ENCODE assay signal across 8 cellular contexts in the genomic region with DNA sequence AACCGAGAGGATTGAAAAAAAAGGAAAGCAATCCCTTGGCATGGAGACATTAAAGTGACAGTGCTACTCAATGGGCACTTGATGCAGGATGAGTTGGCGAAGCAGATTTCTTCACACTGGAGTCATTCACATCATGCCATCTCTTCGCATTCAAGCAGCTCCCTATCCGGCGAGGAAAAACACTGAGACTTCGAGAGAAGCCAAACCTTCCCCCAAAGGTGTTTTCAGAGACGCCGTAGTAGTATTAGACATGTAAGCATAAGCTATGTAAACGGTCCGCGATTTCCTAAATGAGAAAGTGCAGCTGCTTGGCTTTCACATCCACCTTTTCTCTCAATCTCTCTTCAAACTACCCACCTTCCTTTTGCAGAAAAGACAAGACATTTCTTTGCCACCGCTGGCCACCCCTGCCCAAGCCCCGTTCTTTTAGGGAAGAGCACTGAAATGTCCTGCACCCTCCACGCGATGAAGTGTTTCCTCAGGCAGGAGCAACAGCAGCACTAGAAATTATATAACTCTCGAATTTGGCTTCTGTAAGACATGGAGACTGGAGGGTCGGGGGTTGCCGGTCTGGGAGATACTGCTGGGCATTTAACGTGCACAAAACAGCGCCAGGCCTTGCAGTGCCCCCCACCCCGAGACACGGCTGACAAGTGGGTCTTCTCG. TPM values are rescaled to one million over a fixed set of nuclear protein-coding genes. Genes with fewer than 3 reads are reported as not detected.
DNase-seq lines count a peak whose midpoint lies in the region; ATAC-seq, FAIRE-seq and TF ChIP-seq lines count a peak whose summit lies in the region.

A gene (minus strand): TSS at position 13 of the 666 bp plus-strand sequence.

- ATAC-seq in natural killer cell = peak in 1 of 3 donors; percentile 1
- ATAC-seq in HG03025 (IDR thresholded peaks at IDR 0.05; ENCODE audit: low FRiP score, unreplicated experiment) = no peak

- no peak for FAIRE-seq in GM12892 (lab: Jason Lieb, UNC)

- H3K36me3 Mint-ChIP-seq in activated T-helper 1 cell treated with anti-CD3 and anti-CD28 coated beads, Interleukin-12 subunit alpha, Interleukin-12 subunit beta, Interleukin-2, Interleukin-4 antibody, amounts not matched to agents 30 ng/mL and 10 ng/mL and 1 ng/mL, durations not matched to agents 14 hours and 24 hours and 36 hours (ENCODE audit: low read depth) = peaks cover 7% of the 10 kb centered on the region
- no peaks in the 10 kb centered on the region for H3K36me3 Mint-ChIP-seq in natural killer cell

- intact Hi-C loops in activated T-helper 1 cell treated with anti-CD3 and anti-CD28 coated beads, Interleukin-12 subunit alpha, Interleukin-12 subunit beta, Interleukin-2, Interleukin-4 antibody, amounts not matched to agents 30 ng/mL and 10 ng/mL and 1 ng/mL, durations not matched to agents 14 hours and 24 hours and 36 hours (cut with micrococcal nuclease) = loop anchor here (5.0 to 10.0 kb wide), 2 partner anchors 965 to 1407 kb away; a partner anchor contains a TSS
- intact Hi-C loops in natural killer cell (cut with micrococcal nuclease) = no loop called here

- H3K27me3 Mint-ChIP-seq in activated T-helper 1 cell treated with anti-CD3 and anti-CD28 coated beads, Interleukin-12 subunit alpha, Interleukin-12 subunit beta, Interleukin-2, Interleukin-4 antibody, amounts not matched to agents 30 ng/mL and 10 ng/mL and 1 ng/mL, durations not matched to agents 14 hours and 24 hours and 36 hours (ENCODE audit: insufficient read depth) = peaks cover 6% of the 10 kb centered on the region
- peaks cover 0 to 14% of the 10 kb centered on the region in 2 donors for H3K27me3 Mint-ChIP-seq in natural killer cell (ENCODE audit: low read depth in 2 of 2)

- H3K4me1 Mint-ChIP-seq in activated T-helper 1 cell treated with anti-CD3 and anti-CD28 coated beads, Interleukin-12 subunit alpha, Interleukin-12 subunit beta, Interleukin-2, Interleukin-4 antibody, amounts not matched to agents 30 ng/mL and 10 ng/mL and 1 ng/mL, durations not matched to agents 14 hours and 24 hours and 36 hours (ENCODE audit: low read depth) = peaks cover 52% of the 10 kb centered on the region
- peaks cover 27 to 29% of the 10 kb centered on the region in 2 donors for H3K4me1 Mint-ChIP-seq in natural killer cell

- peak; percentile 5 for DNase-seq in activated naive CD4-positive, alpha-beta T cell treated with Interleukin-2 at 50 U/mL for 16 hours
- DNase-seq in activated naive CD4-positive, alpha-beta T cell treated with anti-CD3 and anti-CD28 coated beads, Interleukin-2, amount 50 U/mL, for 16 hours = no peak
- DNase-seq in Kasumi-1 (lab: John Stamatoyannopoulos, UW) (peak; percentile 26 to 27), fibroblast of the conjunctiva (ENCODE audit: low read depth) (peak; percentile 22), natural killer cell (peak; percentile 16), GM12892 (ENCODE audit: insufficient read length) (no peak)
- DNase-seq in activated T-helper 1 cell treated with anti-CD3 and anti-CD28 coated beads, Interleukin-12 subunit alpha, Interleukin-12 subunit beta, Interleukin-2, Interleukin-4 antibody, amounts not matched to agents 30 ng/mL and 10 ng/mL and 1 ng/mL, durations not matched to agents 14 hours and 24 hours and 36 hours (ENCODE audit: low spot score) = peak; percentile 6

- H3K4me3 Mint-ChIP-seq in activated T-helper 1 cell treated with anti-CD3 and anti-CD28 coated beads, Interleukin-12 subunit alpha, Interleukin-12 subunit beta, Interleukin-2, Interleukin-4 antibody, amounts not matched to agents 30 ng/mL and 10 ng/mL and 1 ng/mL, durations not matched to agents 14 hours and 24 hours and 36 hours = peak within 1 kb of the TSS; percentile 97
- H3K4me3 Mint-ChIP-seq in natural killer cell = peak within 1 kb of the TSS; percentile 98

- H3K27ac Mint-ChIP-seq in activated T-helper 1 cell treated with anti-CD3 and anti-CD28 coated beads, Interleukin-12 subunit alpha, Interleukin-12 subunit beta, Interleukin-2, Interleukin-4 antibody, amounts not matched to agents 30 ng/mL and 10 ng/mL and 1 ng/mL, durations not matched to agents 14 hours and 24 hours and 36 hours = peak within 1 kb of the TSS; percentile 94
- peak within 1 kb of the TSS; percentile 95 to 100 for H3K27ac Mint-ChIP-seq in natural killer cell

- no peaks in the 10 kb centered on the region for H3K9me3 Mint-ChIP-seq in activated T-helper 1 cell treated with anti-CD3 and anti-CD28 coated beads, Interleukin-12 subunit alpha, Interleukin-12 subunit beta, Interleukin-2, Interleukin-4 antibody, amounts not matched to agents 30 ng/mL and 10 ng/mL and 1 ng/mL, durations not matched to agents 14 hours and 24 hours and 36 hours
- no peaks in the 10 kb centered on the region for H3K9me3 Mint-ChIP-seq in natural killer cell

- no peak for TF ChIP-seq POLR2A in GM12892 (IDR thresholded peaks at IDR 0.05; ENCODE audit: low read depth, low read length)

- TF ChIP-seq CTCF in natural killer cell (IDR thresholded peaks at IDR 0.05) = no peak

RNA-seq across cellular contexts. Expression of the gene that starts here (rescaled TPM):
- 1.2 and 2.1 TPM in 2 replicates for total RNA-seq in activated T-helper 1 cell treated with anti-CD3 and anti-CD28 coated beads, Interleukin-12 subunit alpha, Interleukin-12 subunit beta, Interleukin-2, Interleukin-4 antibody, amounts not matched to agents 30 ng/mL and 10 ng/mL and 1 ng/mL, durations not matched to agents 14 hours and 24 hours and 36 hours
- 1 to 10 TPM; 1.7 to 2.9 (median 2.2) TPM for total RNA-seq in natural killer cell
- 1.2 TPM for polyA plus RNA-seq in GM12892 (2012; ENCODE audit: missing spikeins)

Comparison
In these comparisons a context has a peak if more than half of its experiments do, and no peak if none do; other contexts are left out.
1. DNase-seq: peak in activated naive CD4-positive, alpha-beta T cell treated with Interleukin-2 at 50 U/mL for 16 hours (single experiment), Kasumi-1 (2 of 2), activated T-helper 1 cell treated with anti-CD3 and anti-CD28 coated beads, Interleukin-12 subunit alpha, Interleukin-12 subunit beta, Interleukin-2, Interleukin-4 antibody, amounts not matched to agents 30 ng/mL and 10 ng/mL and 1 ng/mL, durations not matched to agents 14 hours and 24 hours and 36 hours (single experiment), fibroblast of the conjunctiva (single experiment) and natural killer cell (single experiment); none in activated naive CD4-positive, alpha-beta T cell treated with anti-CD3 and anti-CD28 coated beads, Interleukin-2, amount 50 U/mL, for 16 hours (single experiment) and GM12892 (single experiment).